In genomic region chr10:113572520-113573290, GRCh38 we compare ENCODE assay signal across 1 cellular context.
TF ChIP-seq lines count a peak whose summit lies in the region.

No MANE protein-coding gene starts in this region.

TF ChIP-seq in H1, 55 proteins besides CTCF, POLR2A, EP300 and RAD21 (continued from another document):
- no peak for TF ChIP-seq USF2 (IDR thresholded peaks at IDR 0.05; ENCODE audit: low read length)
- TF ChIP-seq HDAC2 (IDR thresholded peaks at IDR 0.05; ENCODE audit: borderline replicate concordance in 1 of 2, low read depth in 2 of 2, low read length in 2 of 2) = no peak
